ENCODE assay signal across 21 cellular contexts in the genomic region with DNA sequence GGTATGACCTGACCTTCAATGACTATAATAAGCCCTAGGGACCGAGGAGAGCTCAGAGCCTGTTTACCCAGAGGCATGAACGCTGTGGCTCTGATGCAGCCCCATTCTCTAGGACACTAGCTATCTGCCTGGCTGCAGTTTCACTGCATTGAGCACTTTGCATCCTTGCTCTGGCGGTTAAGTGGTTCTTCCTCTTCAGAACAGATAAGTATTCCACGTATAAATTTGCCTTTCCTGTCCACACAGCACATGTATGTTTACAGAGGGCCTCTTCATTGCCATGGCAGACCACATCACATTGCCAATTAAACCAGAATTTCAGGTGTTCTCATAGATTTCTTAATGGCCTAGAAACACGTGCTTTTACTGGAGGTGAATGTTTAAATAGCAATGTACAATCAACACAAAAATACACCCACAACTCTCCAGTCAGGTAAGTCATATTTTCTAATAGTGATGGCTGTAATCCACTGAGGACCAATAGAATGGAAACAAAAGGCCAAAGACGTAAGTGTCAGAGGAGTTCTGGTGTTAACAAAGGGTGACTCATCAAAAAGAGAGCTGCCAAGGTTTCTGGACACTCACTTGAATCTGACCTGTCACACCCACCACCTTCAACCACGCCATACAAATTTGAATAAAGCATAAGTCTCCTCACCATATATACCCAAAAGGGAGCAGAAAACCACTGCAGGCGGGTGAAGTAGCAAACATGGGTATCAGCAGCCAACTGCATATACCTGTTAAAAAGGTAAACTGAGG.
DNase-seq lines count a peak whose midpoint lies in the region; ATAC-seq and TF ChIP-seq lines count a peak whose summit lies in the region.
"Had no signal": no experiment of that assay in that cellular context is flagged by ENCODE, and none has a peak within 500 bp of the region (broad histone marks: within the 10 kb centered on the region; RNA-seq: fewer than 3 reads in every experiment).

No MANE protein-coding gene starts in this region.

- DNase-seq in DMS53 treated with DMSO at 0.1 percent for 48 hours (lab: John Stamatoyannopoulos, UW; ENCODE audit: unreplicated experiment), result peak; percentile 80
- peak; percentile 21 for DNase-seq in NCI-H1092 treated with DMSO at 0.1 percent for 48 hours (lab: John Stamatoyannopoulos, UW)
- peak; percentile 59 for DNase-seq in NCI-H748 treated with DMSO at 0.1 percent for 48 hours (lab: John Stamatoyannopoulos, UW)
- no peak for DNase-seq in uterus
- DNase-seq in heart left ventricle, result no peak
- DNase-seq: activated B cell treated with CpG ODN at 0.5 μM for 24 hours; activated CD4-positive, alpha-beta memory T cell treated with anti-CD3 and anti-CD28 coated beads, Interleukin-2, amount 10 ng/mL, durations not matched to agents 7 days and 5 days; activated gamma-delta T cell; activated naive CD8-positive, alpha-beta T cell treated with anti-CD3 and anti-CD28 coated beads, Interleukin-2, amount 50 U/mL, for 24 hours; activated T-cell treated with anti-CD3 and anti-CD28 coated beads for 4 hours; brain microvascular endothelial cell; endodermal cell; kidney glomerular epithelial cell; NCI-H1436 treated with DMSO at 0.1 percent for 48 hours; NCI-H446 treated with DMSO at 0.1 percent for 48 hours; nucleus accumbens; right cardiac atrium; transverse colon had no signal

- no peak overlapping the region for H3K27ac ChIP-seq in uterus
- no peak overlapping the region for H3K27ac ChIP-seq in heart left ventricle
- H3K27ac ChIP-seq: brain microvascular endothelial cell, transverse colon had no signal

- H3K4me3 ChIP-seq in uterus (no peak overlapping the region), heart left ventricle (no peak overlapping the region)
- H3K4me3 ChIP-seq: transverse colon had no signal

- H3K27me3 ChIP-seq in uterus (no peaks in the 10 kb centered on the region), heart left ventricle (no peaks in the 10 kb centered on the region)
- H3K27me3 ChIP-seq: brain microvascular endothelial cell, transverse colon had no signal

- no peaks in the 10 kb centered on the region for H3K36me3 ChIP-seq in uterus
- H3K36me3 ChIP-seq in heart left ventricle, result no peaks in the 10 kb centered on the region
- H3K36me3 ChIP-seq: brain microvascular endothelial cell, transverse colon had no signal

- TF ChIP-seq CTCF in uterus (IDR thresholded peaks at IDR 0.05) (no peak), heart left ventricle (IDR thresholded peaks at IDR 0.05) (no peak)

- TF ChIP-seq POLR2A in uterus (IDR thresholded peaks at IDR 0.05), result no peak
- TF ChIP-seq POLR2A in heart left ventricle (IDR thresholded peaks at IDR 0.05), result no peak

- intact Hi-C loops in uterus (cut with DNase I; ENCODE audit: low total_unique reads) (no loop called here), heart left ventricle (cut with DNase I) (no loop called here)

- WGBS in heart left ventricle, 4 donors, result 59 to 65% (median 61%) methylated on average over 8 of the region's 8 CpGs

- ATAC-seq in esophagus mucosa, result peak; percentile 48
- ATAC-seq in HG03571 (IDR thresholded peaks at IDR 0.05; ENCODE audit: unreplicated experiment), result no peak
- ATAC-seq in HG03354 (IDR thresholded peaks at IDR 0.05; ENCODE audit: poor library complexity, severe bottlenecking, unreplicated experiment), result no peak
- no peak for ATAC-seq in heart left ventricle
- ATAC-seq: activated naive CD8-positive, alpha-beta T cell treated with anti-CD3 and anti-CD28 coated beads, Interleukin-2, amount 50 U/mL, for 24 hours; right cardiac atrium had no signal

- no peaks in the 10 kb centered on the region for H3K9me3 ChIP-seq in uterus
- H3K9me3 ChIP-seq in heart left ventricle, result peaks cover 0 to 9% (median 0%) of the 10 kb centered on the region in 12 donors

- H3K4me1 ChIP-seq in uterus, result no peaks in the 10 kb centered on the region
- no peaks in the 10 kb centered on the region for H3K4me1 ChIP-seq in heart left ventricle
- H3K4me1 ChIP-seq: transverse colon had no signal

Comparison
In these comparisons a context has a peak if more than half of its experiments do, and no peak if none do; other contexts are left out.
1. DNase-seq: peak in DMS53 treated with DMSO at 0.1 percent for 48 hours (single experiment), NCI-H1092 treated with DMSO at 0.1 percent for 48 hours (single experiment) and NCI-H748 treated with DMSO at 0.1 percent for 48 hours (single experiment); none in uterus (0 of 2) and heart left ventricle (0 of 5).